ENCODE assay signal across 8 cellular contexts in genomic region chr1:6578624-6579373, GRCh38. TPM values are rescaled to one million over a fixed set of nuclear protein-coding genes. Genes with fewer than 3 reads are reported as not detected.
DNase-seq lines count a peak whose midpoint lies in the region; ATAC-seq and TF ChIP-seq lines count a peak whose summit lies in the region.

No MANE protein-coding gene starts in this region.

- no peaks in the 10 kb centered on the region for H3K27me3 Mint-ChIP-seq in naive thymus-derived CD8-positive, alpha-beta T cell

- H3K4me1 ChIP-seq in A673 (ENCODE audit: insufficient read depth, low read length, poor library complexity, severe bottlenecking): peaks cover 14% of the 10 kb centered on the region

- DNase-seq in A673 (ENCODE audit: low spot score): no peak
- no peak for DNase-seq in LNCaP clone FGC (ENCODE audit: low read depth)
- no peak for DNase-seq in coronary artery (ENCODE audit: low spot score)
- no peak for DNase-seq in naive thymus-derived CD8-positive, alpha-beta T cell

- ATAC-seq in naive thymus-derived CD8-positive, alpha-beta T cell: no peak
- ATAC-seq in HG02973 (IDR thresholded peaks at IDR 0.05; ENCODE audit: unreplicated experiment) (no peak), GM18909 (IDR thresholded peaks at IDR 0.05; ENCODE audit: poor library complexity, unreplicated experiment) (no peak), GM21786 (IDR thresholded peaks at IDR 0.05; ENCODE audit: unreplicated experiment) (no peak), HG03432 (IDR thresholded peaks at IDR 0.05; ENCODE audit: unreplicated experiment) (no peak)

- CTCF ChIA-PET in A673 (lab: Charles Lee): no interaction called here

- H3K27ac Mint-ChIP-seq in naive thymus-derived CD8-positive, alpha-beta T cell: peak overlapping the region; percentile 88 to 99 (median 97)

- no peaks in the 10 kb centered on the region for H3K27me3 ChIP-seq in A673 (replicated peaks; ENCODE audit: insufficient read depth, low read depth, low read length, poor library complexity)

- H3K4me3 ChIP-seq in A673 (ENCODE audit: low read depth, low read length, poor library complexity, severe bottlenecking) (peak overlapping the region; percentile 89), LNCaP clone FGC (ENCODE audit: low read depth, low read length) (peak overlapping the region; percentile 95), coronary artery (peak overlapping the region; percentile 96)

- no peaks in the 10 kb centered on the region for H3K9me3 ChIP-seq in A673 (ENCODE audit: low read depth, low read length, poor library complexity, severe bottlenecking)

- H3K27ac ChIP-seq in A673 (ENCODE audit: low read depth, low read length, poor library complexity, severe bottlenecking) (peak overlapping the region; percentile 85), coronary artery (peak overlapping the region; percentile 93 to 98)

- H3K36me3 ChIP-seq in A673 (ENCODE audit: insufficient read depth, low read length, poor library complexity, severe bottlenecking): peaks cover 3% of the 10 kb centered on the region

- H3K4me1 Mint-ChIP-seq in naive thymus-derived CD8-positive, alpha-beta T cell: peaks cover 7 to 41% (median 37%) of the 10 kb centered on the region in 4 donors

- H3K9me3 Mint-ChIP-seq in naive thymus-derived CD8-positive, alpha-beta T cell: no peaks in the 10 kb centered on the region

- no TSS peak for BruUV-seq in A673 (replicated peaks; lab: Mats Ljungman, UMichigan)

- peak overlapping the region; percentile 91 to 99 (median 96) for H3K4me3 Mint-ChIP-seq in naive thymus-derived CD8-positive, alpha-beta T cell

- intact Hi-C loops in A673 (cut with micrococcal nuclease; ENCODE audit: unreplicated experiment): no loop called here

- POLR2A ChIA-PET in A673 (lab: Charles Lee; ENCODE audit: low non-redundant PET): interaction anchor here (0.6 kb wide), 1 partner anchor 343 kb away, joined by 23 read pairs; the partner anchor contains the start of gene ICMT
- POLR2A ChIA-PET in naive thymus-derived CD8-positive, alpha-beta T cell (lab: Charles Lee): interaction anchor here (1.0 to 8.7 kb wide), 4 partner anchors 23 to 47 kb away, joined by 3 to 145 read pairs (median 11); partner anchors contain the start of genes KLHL21, NOL9, TAS1R1 and THAP3

- peaks cover 0 to 4% (median 0%) of the 10 kb centered on the region in 3 donors for H3K36me3 Mint-ChIP-seq in naive thymus-derived CD8-positive, alpha-beta T cell

- no peak for TF ChIP-seq CTCF in A673 (conservative IDR thresholded peaks at IDR 0.05; ENCODE audit: low read depth, low read length)
- no peak for TF ChIP-seq CTCF in LNCaP clone FGC (IDR thresholded peaks at IDR 0.05; ENCODE audit: control insufficient read depth, extremely low read depth, insufficient read depth)
- no peak for TF ChIP-seq CTCF in coronary artery (IDR thresholded peaks at IDR 0.05)

RNA-seq across cellular contexts. Expression of gene ZBTB48, which starts 1.0 kb away (rescaled TPM):
- 29.9 and 35.3 TPM in 2 replicates for total RNA-seq in A673 (2021)
- 10 to 100 TPM; 64.5 to 73.2 TPM for total RNA-seq in naive thymus-derived CD8-positive, alpha-beta T cell
- 10 to 100 TPM in 2 of 3 donors, 1 to 10 TPM in 1; 9.8 to 30.0 (median 28.7) TPM for polyA plus RNA-seq in naive thymus-derived CD8-positive, alpha-beta T cell

RNA-seq across cellular contexts. Expression of gene TAS1R1, which starts 23.7 kb away (rescaled TPM):
- not detected in 2 replicates for total RNA-seq in A673 (2021)
- total RNA-seq in naive thymus-derived CD8-positive, alpha-beta T cell: not detected
- polyA plus RNA-seq in naive thymus-derived CD8-positive, alpha-beta T cell: under 1 TPM in 1 of 3 donors, not detected in 2; 0.06 TPM

RNA-seq across cellular contexts. Expression of gene KLHL21, which starts 23.9 kb away (rescaled TPM):
- total RNA-seq in A673 (2021): 29.4 and 38.0 TPM in 2 replicates
- 10 to 100 TPM; 67.1 to 67.7 TPM for total RNA-seq in naive thymus-derived CD8-positive, alpha-beta T cell
- polyA plus RNA-seq in naive thymus-derived CD8-positive, alpha-beta T cell: 10 to 100 TPM; 15.7 to 26.4 (median 16.3) TPM

RNA-seq across cellular contexts. Expression of gene NOL9, which starts 24.5 kb away (rescaled TPM):
- total RNA-seq in A673 (2021): 48.5 and 55.6 TPM in 2 replicates
- total RNA-seq in naive thymus-derived CD8-positive, alpha-beta T cell: 10 to 100 TPM; 81.3 to 93.0 TPM
- 10 to 100 TPM; 10.4 to 19.4 (median 18.5) TPM for polyA plus RNA-seq in naive thymus-derived CD8-positive, alpha-beta T cell

RNA-seq across cellular contexts. Expression of gene PHF13, which starts 34.7 kb away (rescaled TPM):
- 37.8 and 44.2 TPM in 2 replicates for total RNA-seq in A673 (2021)
- 1 to 10 TPM; 8.4 to 8.5 TPM for total RNA-seq in naive thymus-derived CD8-positive, alpha-beta T cell
- polyA plus RNA-seq in naive thymus-derived CD8-positive, alpha-beta T cell: 1 to 10 TPM; 1.4 to 4.3 (median 3.2) TPM
